In the genomic region with DNA sequence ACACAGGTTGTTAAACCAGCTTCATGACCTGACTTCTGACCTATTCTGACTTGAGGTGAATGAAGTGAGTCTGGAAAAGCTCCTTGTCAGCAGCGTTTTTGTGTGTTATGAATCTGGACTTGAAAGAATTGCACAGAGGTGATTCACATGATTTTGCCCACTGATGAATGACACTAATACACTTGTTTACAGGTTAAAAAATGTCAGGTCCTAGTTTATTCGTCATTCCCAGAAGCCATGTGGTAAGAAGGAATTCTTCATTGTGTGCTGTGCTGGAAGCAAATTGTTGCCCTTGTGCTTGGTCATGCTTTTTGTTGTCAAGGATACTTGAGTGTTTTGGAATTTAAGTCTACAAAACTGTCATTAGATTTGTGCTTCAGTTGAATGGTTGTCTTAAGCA, we compare ENCODE assay signal across 10 cellular contexts. TPM values are rescaled to one million over a fixed set of nuclear protein-coding genes. Genes with fewer than 3 reads are reported as not detected.
DNase-seq lines count a peak whose midpoint lies in the region; FAIRE-seq and TF ChIP-seq lines count a peak whose summit lies in the region.
"Had no signal": no experiment of that assay in that cellular context is flagged by ENCODE, and none has a peak within 500 bp of the region (broad histone marks: within the 10 kb centered on the region; RNA-seq: fewer than 3 reads in every experiment).

No MANE protein-coding gene starts in this region.

- H3K4me3 ChIP-seq in AG04449 (ENCODE audit: low read depth, low read length) (no peak overlapping the region), astrocyte of the cerebellum (ENCODE audit: low read depth, low read length) (no peak overlapping the region), keratinocyte (ENCODE audit: control insufficient read depth in 2 of 3, extremely low read depth in 1 of 3, insufficient read depth in 2 of 3, low read depth in 1 of 3, low read length in 3 of 3) (no peak overlapping the region)
- H3K4me3 ChIP-seq: tibial artery had no signal

- in situ Hi-C loops in astrocyte of the cerebellum (cut with HindIII; ENCODE audit: low sequenced_read_pairs), result no loop called here

- no peaks in the 10 kb centered on the region for H3K9me1 ChIP-seq in keratinocyte (ENCODE audit: control insufficient read depth, extremely low read depth, insufficient read depth, low read length)

- no peak overlapping the region for H3K27ac ChIP-seq in keratinocyte (ENCODE audit: control insufficient read depth, insufficient read depth, low read length)
- H3K27ac ChIP-seq: tibial artery had no signal

- no peaks in the 10 kb centered on the region for H3K27me3 ChIP-seq in keratinocyte (ENCODE audit: control insufficient read depth, extremely low read depth, insufficient read depth, low read length)
- H3K27me3 ChIP-seq: tibial artery had no signal

- no peaks in the 10 kb centered on the region for H4K20me1 ChIP-seq in keratinocyte (ENCODE audit: control insufficient read depth, extremely low read depth, insufficient read depth, low read length)

- H3K36me3 ChIP-seq in keratinocyte (ENCODE audit: control insufficient read depth in 2 of 2, extremely low read depth in 1 of 2, insufficient read depth in 2 of 2, low read length in 2 of 2), result peaks cover 1 to 2% of the 10 kb centered on the region in 2 experiments

- H3K9me3 ChIP-seq in keratinocyte (ENCODE audit: control insufficient read depth, low read depth, low read length), result no peaks in the 10 kb centered on the region
- H3K9me3 ChIP-seq: tibial artery had no signal

- FAIRE-seq in keratinocyte (lab: Jason Lieb, UNC), result peak; percentile 78

- H3K4me1 ChIP-seq in keratinocyte (ENCODE audit: control insufficient read depth, extremely low read depth, insufficient read depth, low read length), result no peaks in the 10 kb centered on the region
- H3K4me1 ChIP-seq: tibial artery had no signal

- no peak overlapping the region for H3K9ac ChIP-seq in keratinocyte (ENCODE audit: control insufficient read depth, extremely low read depth, insufficient read depth, low read length)

- POLR2A ChIA-PET in AG04449 (lab: Yijun Ruan, JAX) (no interaction called here), GM10248 (lab: Yijun Ruan, JAX) (no interaction called here)

- DNase-seq in AG04449 (ENCODE audit: low read depth, low spot score) (peak; percentile 78), HCEC 1CT (peak; percentile 55), astrocyte of the cerebellum (ENCODE audit: low read depth) (peak; percentile 24), keratinocyte (ENCODE audit: low read depth, low spot score) (no peak), activated gamma-delta T cell (lab: John Stamatoyannopoulos, UW) (no peak), GDM1 (lab: John Stamatoyannopoulos, UW) (no peak), GM10248 (ENCODE audit: extremely low spot score) (no peak), RPMI8226 (no peak)
- DNase-seq: activated naive CD4-positive, alpha-beta T cell treated with anti-CD3 and anti-CD28 coated beads, Interleukin-2, amount 50 U/mL, for 16 hours; tibial artery had no signal

- H3K4me2 ChIP-seq in keratinocyte (ENCODE audit: control insufficient read depth, extremely low read depth, insufficient read depth, low read depth, low read length), result no peak overlapping the region

- TF ChIP-seq CTCF in AG04449 (IDR thresholded peaks at IDR 0.05; ENCODE audit: insufficient read depth, low read length, missing control alignments) (no peak), astrocyte of the cerebellum (IDR thresholded peaks at IDR 0.05; ENCODE audit: low read depth, low read length, missing control alignments) (no peak), keratinocyte (optimal IDR thresholded peaks at IDR 0.05 in 1 of 3, IDR thresholded peaks at IDR 0.05 in 1 of 3, conservative IDR thresholded peaks at IDR 0.05 in 1 of 3; ENCODE audit: extremely low read depth in 1 of 3, insufficient read depth in 2 of 3, low read length in 3 of 3) (no peak), GM10248 (IDR thresholded peaks at IDR 0.05; ENCODE audit: control extremely low read depth, extremely low read depth, low read depth, missing control alignments) (no peak)

- CTCF ChIA-PET in AG04449 (lab: Yijun Ruan, JAX) (no interaction called here), GM10248 (lab: Yijun Ruan, JAX) (no interaction called here)

- H3K79me2 ChIP-seq in keratinocyte (ENCODE audit: control insufficient read depth, insufficient read depth, low read length), result no peaks in the 10 kb centered on the region

- no peak overlapping the region for H2AFZ ChIP-seq in keratinocyte (ENCODE audit: control insufficient read depth, low read length)

- dilution Hi-C loops in keratinocyte (cut with MboI; ENCODE audit: extremely low pct_ligation_motif_present, low sequenced_read_pairs), result no loop called here

RNA-seq across cellular contexts. Expression of a gene that starts 15.5 kb away (rescaled TPM):
- polyA plus RNA-seq in keratinocyte, result 20.5 to 56.5 TPM (median 27.5 TPM) in 3 replicates
- 38.8 TPM for polyA plus RNA-seq in keratinocyte (2011; ENCODE audit: low read depth)
- 20.7 and 25.3 TPM in 2 replicates for polyA plus RNA-seq in keratinocyte (2011; cell fraction: cytosol; rRNA removed)
- polyA plus RNA-seq in keratinocyte (2011; cell fraction: nucleus; rRNA removed), result 8.2 and 17.9 TPM in 2 replicates
- 54.1 and 56.6 TPM in 2 replicates for polyA plus RNA-seq in keratinocyte (2012; ENCODE audit: low replicate concordance)
- polyA minus RNA-seq in keratinocyte, result 3.3 to 6.8 TPM (median 6.1 TPM) in 3 replicates
- 16.1 TPM for polyA minus RNA-seq in keratinocyte (2011; cell fraction: cytosol; rRNA and poly(A)+ RNA removed)
- polyA minus RNA-seq in keratinocyte (2011; cell fraction: nucleus; rRNA and poly(A)+ RNA removed), result 1.4 and 2.9 TPM in 2 replicates

Comparison
In these comparisons a context has a peak if more than half of its experiments do, and no peak if none do; other contexts are left out.
1. DNase-seq: peak in AG04449 (single experiment), HCEC 1CT (single experiment) and astrocyte of the cerebellum (single experiment); none in keratinocyte (single experiment), activated gamma-delta T cell (single experiment), GDM1 (single experiment), GM10248 (single experiment) and RPMI8226 (single experiment).